Comparison of ENCODE assay signal across 19 cellular contexts in the genomic region with DNA sequence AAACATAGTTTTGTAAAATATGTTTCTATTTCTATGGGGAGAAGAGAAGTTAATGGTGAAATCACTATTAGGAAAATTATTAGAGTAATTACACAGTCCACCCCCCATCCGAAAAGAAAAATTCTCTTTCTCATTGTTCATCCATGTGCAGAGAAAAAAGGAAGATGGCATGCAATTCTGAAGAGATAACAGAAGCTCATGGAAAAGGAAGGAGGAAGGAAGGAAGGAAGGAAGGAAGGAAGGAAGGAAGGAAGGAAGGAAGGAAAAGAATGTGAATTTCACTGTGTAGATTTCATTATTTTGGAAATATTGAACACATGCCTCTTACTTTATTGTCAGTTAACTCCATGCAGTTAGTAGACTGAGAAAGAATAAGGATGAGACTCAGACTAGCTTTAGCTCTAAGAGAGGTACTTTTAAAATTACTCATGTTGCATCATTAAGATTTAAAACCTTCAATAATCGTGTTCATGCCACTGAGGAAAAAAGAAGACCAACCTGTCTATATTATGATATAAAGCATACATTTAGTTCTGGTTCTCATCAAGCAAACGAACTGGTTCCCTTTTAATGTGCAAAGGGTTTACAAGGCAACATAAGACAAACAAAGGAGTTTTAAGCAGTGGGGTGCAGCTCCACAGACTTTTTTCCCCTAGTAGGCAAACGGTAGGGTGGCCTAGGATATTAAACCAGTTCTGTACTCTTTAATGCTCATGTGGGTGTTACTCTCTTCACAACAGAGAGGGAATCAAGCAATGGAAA.
DNase-seq lines count a peak whose midpoint lies in the region; ATAC-seq and TF ChIP-seq lines count a peak whose summit lies in the region.
"Had no signal": no experiment of that assay in that cellular context is flagged by ENCODE, and none has a peak within 500 bp of the region (broad histone marks: within the 10 kb centered on the region; RNA-seq: fewer than 3 reads in every experiment).

No MANE protein-coding gene starts in this region.

- H3K36me3 ChIP-seq in A673 (ENCODE audit: insufficient read depth, low read length, poor library complexity, severe bottlenecking): no peaks in the 10 kb centered on the region
- H3K36me3 ChIP-seq in neutrophil: no peaks in the 10 kb centered on the region
- H3K36me3 ChIP-seq in ovary: no peaks in the 10 kb centered on the region
- H3K36me3 ChIP-seq: SJSA1 had no signal

- H3K9me3 Mint-ChIP-seq in CD4-positive, alpha-beta T cell: no peaks in the 10 kb centered on the region
- peaks cover 2% of the 10 kb centered on the region for H3K9me3 Mint-ChIP-seq in activated naive CD8-positive, alpha-beta T cell treated with anti-CD3 and anti-CD28 coated beads for 36 hours
- peaks cover 2% of the 10 kb centered on the region for H3K9me3 Mint-ChIP-seq in activated CD4-positive, alpha-beta T cell treated with anti-CD3 and anti-CD28 coated beads, Interleukin-2, amount 10 ng/mL, durations not matched to agents 7 days and 5 days
- H3K9me3 Mint-ChIP-seq: central memory CD8-positive, alpha-beta T cell; dendritic cell treated with granulocyte-macrophage colony-stimulating factor and Interleukin-4, amounts not matched to agents 40 ng/mL and 50 ng/mL, for 4 days; endodermal cell had no signal

- no peak overlapping the region for H3K4me3 ChIP-seq in A673 (ENCODE audit: low read depth, low read length, poor library complexity, severe bottlenecking)
- no peak overlapping the region for H3K4me3 ChIP-seq in neutrophil (ENCODE audit: low read depth in 1 of 2, low read length in 1 of 2)
- no peak overlapping the region for H3K4me3 ChIP-seq in ovary
- H3K4me3 ChIP-seq: SJSA1, skin epidermis had no signal

- TF ChIP-seq POLR2A in ovary (IDR thresholded peaks at IDR 0.05): no peak

- H3K4me1 ChIP-seq in A673 (ENCODE audit: insufficient read depth, low read length, poor library complexity, severe bottlenecking) (peaks cover 82% of the 10 kb centered on the region), neutrophil (ENCODE audit: control insufficient read depth in 1 of 2, insufficient read depth in 1 of 2, low read depth in 1 of 2, low read length in 1 of 2) (peaks cover 26 to 39% of the 10 kb centered on the region in 2 experiments), ovary (ENCODE audit: insufficient read depth) (peaks cover 19% of the 10 kb centered on the region)

- no peaks in the 10 kb centered on the region for H3K27me3 Mint-ChIP-seq in CD4-positive, alpha-beta T cell
- no peaks in the 10 kb centered on the region for H3K27me3 Mint-ChIP-seq in activated naive CD8-positive, alpha-beta T cell treated with anti-CD3 and anti-CD28 coated beads for 36 hours
- no peaks in the 10 kb centered on the region for H3K27me3 Mint-ChIP-seq in activated CD4-positive, alpha-beta T cell treated with anti-CD3 and anti-CD28 coated beads, Interleukin-2, amount 10 ng/mL, durations not matched to agents 7 days and 5 days
- H3K27me3 Mint-ChIP-seq: central memory CD8-positive, alpha-beta T cell; dendritic cell treated with granulocyte-macrophage colony-stimulating factor and Interleukin-4, amounts not matched to agents 40 ng/mL and 50 ng/mL, for 4 days had no signal

- no peak overlapping the region for H3K4me3 Mint-ChIP-seq in CD4-positive, alpha-beta T cell
- H3K4me3 Mint-ChIP-seq in activated naive CD8-positive, alpha-beta T cell treated with anti-CD3 and anti-CD28 coated beads for 36 hours: no peak overlapping the region
- H3K4me3 Mint-ChIP-seq in activated CD4-positive, alpha-beta T cell treated with anti-CD3 and anti-CD28 coated beads, Interleukin-2, amount 10 ng/mL, durations not matched to agents 7 days and 5 days: no peak overlapping the region
- H3K4me3 Mint-ChIP-seq: central memory CD8-positive, alpha-beta T cell; dendritic cell treated with granulocyte-macrophage colony-stimulating factor and Interleukin-4, amounts not matched to agents 40 ng/mL and 50 ng/mL, for 4 days; endodermal cell had no signal

- H3K9me3 ChIP-seq in A673 (ENCODE audit: low read depth, low read length, poor library complexity, severe bottlenecking) (no peaks in the 10 kb centered on the region), neutrophil (no peaks in the 10 kb centered on the region), ovary (no peaks in the 10 kb centered on the region)
- no peaks in the 10 kb centered on the region for H3K9me3 ChIP-seq in CD4-positive, alpha-beta T cell (ENCODE audit: control insufficient read depth, low read length)
- H3K9me3 ChIP-seq: SJSA1 had no signal

- CTCF ChIA-PET in A673 (lab: Charles Lee): interaction anchor here (0.7 kb wide), 1 partner anchor 1689 kb away, joined by 9 read pairs; no protein-coding TSS in a partner anchor
- CTCF ChIA-PET in CD4-positive, alpha-beta T cell (lab: Charles Lee): interaction anchor here (0.9 to 1.1 kb wide), 2 partner anchors 9 to 17 kb away, joined by 3 read pairs; no protein-coding TSS in a partner anchor
- CTCF ChIA-PET in activated CD4-positive, alpha-beta T cell treated with anti-CD3 and anti-CD28 coated beads, Interleukin-2, amount 10 ng/mL, durations not matched to agents 7 days and 5 days (lab: Charles Lee): interaction anchor here (0.7 to 1.4 kb wide), 2 partner anchors 8 to 57 kb away, joined by 5 read pairs; no protein-coding TSS in a partner anchor

- TF ChIP-seq EP300 in ovary (IDR thresholded peaks at IDR 0.05): no peak

- intact Hi-C loops in A673 (cut with micrococcal nuclease; ENCODE audit: unreplicated experiment) (loop anchor here (1.0 to 10.0 kb wide), 5 partner anchors 24 to 669 kb away; no protein-coding TSS in a partner anchor), ovary (cut with DNase I) (loop anchor here in 1 of 4 donors (10.0 kb wide), 1 partner anchor 69 kb away; no protein-coding TSS in a partner anchor)
- intact Hi-C loops in CD4-positive, alpha-beta T cell (cut with DNase I, micrococcal nuclease): no loop called here

- no peak for TF ChIP-seq CTCF in A673 (conservative IDR thresholded peaks at IDR 0.05; ENCODE audit: low read depth, low read length)
- no peak for TF ChIP-seq CTCF in CD4-positive, alpha-beta T cell (IDR thresholded peaks at IDR 0.05)
- TF ChIP-seq CTCF in neutrophil (IDR thresholded peaks at IDR 0.05): no peak
- no peak for TF ChIP-seq CTCF in ovary (IDR thresholded peaks at IDR 0.05)

- peaks cover 80% of the 10 kb centered on the region for H3K4me1 Mint-ChIP-seq in CD4-positive, alpha-beta T cell (ENCODE audit: low read depth)
- H3K4me1 Mint-ChIP-seq in activated naive CD8-positive, alpha-beta T cell treated with anti-CD3 and anti-CD28 coated beads for 36 hours: peaks cover 85% of the 10 kb centered on the region
- H3K4me1 Mint-ChIP-seq in activated CD4-positive, alpha-beta T cell treated with anti-CD3 and anti-CD28 coated beads, Interleukin-2, amount 10 ng/mL, durations not matched to agents 7 days and 5 days: peaks cover 10% of the 10 kb centered on the region

- BruUV-seq in A673 (replicated peaks; lab: Mats Ljungman, UMichigan): no TSS peak

- H3K27me3 ChIP-seq in A673 (replicated peaks; ENCODE audit: insufficient read depth, low read depth, low read length, poor library complexity): no peaks in the 10 kb centered on the region
- H3K27me3 ChIP-seq in CD4-positive, alpha-beta T cell (ENCODE audit: control insufficient read depth, insufficient read depth, low read length): no peaks in the 10 kb centered on the region
- H3K27me3 ChIP-seq in neutrophil: no peaks in the 10 kb centered on the region
- H3K27me3 ChIP-seq in ovary: no peaks in the 10 kb centered on the region
- H3K27me3 ChIP-seq: SJSA1 had no signal

- H3K36me3 Mint-ChIP-seq in CD4-positive, alpha-beta T cell (ENCODE audit: low read depth): peaks cover 11% of the 10 kb centered on the region
- peaks cover 37% of the 10 kb centered on the region for H3K36me3 Mint-ChIP-seq in activated naive CD8-positive, alpha-beta T cell treated with anti-CD3 and anti-CD28 coated beads for 36 hours
- peaks cover 4% of the 10 kb centered on the region for H3K36me3 Mint-ChIP-seq in activated CD4-positive, alpha-beta T cell treated with anti-CD3 and anti-CD28 coated beads, Interleukin-2, amount 10 ng/mL, durations not matched to agents 7 days and 5 days (ENCODE audit: low read depth)

- peak; percentile 86 for DNase-seq in A673 (ENCODE audit: low spot score)
- no peak for DNase-seq in CD4-positive, alpha-beta T cell
- no peak for DNase-seq in activated naive CD8-positive, alpha-beta T cell treated with anti-CD3 and anti-CD28 coated beads for 36 hours
- no peak for DNase-seq in ovary
- no peak for DNase-seq in activated CD4-positive, alpha-beta T cell treated with anti-CD3 and anti-CD28 coated beads, Interleukin-2, amount 10 ng/mL, durations not matched to agents 7 days and 5 days
- DNase-seq in NCI-H2171 treated with DMSO at 0.1 percent for 48 hours (lab: John Stamatoyannopoulos, UW): no peak
- DNase-seq: endodermal cell, foreskin melanocyte, KG1, left cardiac atrium, NCI-H1436 treated with DMSO at 0.1 percent for 48 hours, NCI-H82, trophoblast cell had no signal

- 78 to 88% (median 86%) methylated on average over 4 of the region's 4 CpGs for WGBS in ovary, 3 donors

- peak overlapping the region; percentile 54 for H3K27ac Mint-ChIP-seq in CD4-positive, alpha-beta T cell
- peak overlapping the region; percentile 73 for H3K27ac Mint-ChIP-seq in activated naive CD8-positive, alpha-beta T cell treated with anti-CD3 and anti-CD28 coated beads for 36 hours
- H3K27ac Mint-ChIP-seq in activated CD4-positive, alpha-beta T cell treated with anti-CD3 and anti-CD28 coated beads, Interleukin-2, amount 10 ng/mL, durations not matched to agents 7 days and 5 days: no peak overlapping the region
- H3K27ac Mint-ChIP-seq: dendritic cell treated with granulocyte-macrophage colony-stimulating factor and Interleukin-4, amounts not matched to agents 40 ng/mL and 50 ng/mL, for 4 days; endodermal cell had no signal

- no peak for ATAC-seq in CD4-positive, alpha-beta T cell (ENCODE audit: poor library complexity)
- ATAC-seq: esophagus mucosa, left cardiac atrium had no signal

- POLR2A ChIA-PET in A673 (lab: Charles Lee; ENCODE audit: low non-redundant PET): interaction anchor here (0.7 to 0.8 kb wide), 2 partner anchors 26 to 733 kb away, joined by 8 to 28 read pairs; no protein-coding TSS in a partner anchor
- POLR2A ChIA-PET in CD4-positive, alpha-beta T cell (lab: Charles Lee): no interaction called here
- POLR2A ChIA-PET in activated CD4-positive, alpha-beta T cell treated with anti-CD3 and anti-CD28 coated beads, Interleukin-2, amount 10 ng/mL, durations not matched to agents 7 days and 5 days (lab: Charles Lee): no interaction called here

- H3K27ac ChIP-seq in A673 (ENCODE audit: low read depth, low read length, poor library complexity, severe bottlenecking): peak overlapping the region; percentile 98
- H3K27ac ChIP-seq in CD4-positive, alpha-beta T cell (ENCODE audit: low read depth, low read length): no peak overlapping the region
- H3K27ac ChIP-seq in neutrophil: peak overlapping the region; percentile 51
- H3K27ac ChIP-seq in ovary: no peak overlapping the region
- H3K27ac ChIP-seq: SJSA1 had no signal

Comparison
In these comparisons a context has a peak if more than half of its experiments do, and no peak if none do; other contexts are left out.
1. H3K27ac ChIP-seq: peak in A673 (single experiment) and neutrophil (single experiment); none in CD4-positive, alpha-beta T cell (single experiment) and ovary (0 of 2).